In genomic region chr7:104208421-104208780, GRCh38 we compare ENCODE assay signal across 1 cellular context.
TF ChIP-seq lines count a peak whose summit lies in the region.

No MANE protein-coding gene starts in this region.

TF ChIP-seq in endothelial cell of umbilical vein, 7 proteins besides CTCF, POLR2A, EP300 and RAD21 (continued from another document):
- no peak for TF ChIP-seq POLR2AphosphoS5 (IDR thresholded peaks at IDR 0.05; ENCODE audit: insufficient read depth, low read depth, low read length)
- TF ChIP-seq MYC (IDR thresholded peaks at IDR 0.05; ENCODE audit: low read depth, low read length), result no peak
- TF ChIP-seq GATA2 (IDR thresholded peaks at IDR 0.05; ENCODE audit: insufficient read depth, insufficient read length, low read depth, low read length), result no peak
